Comparison of ENCODE assay signal across 8 cellular contexts in the genomic region with DNA sequence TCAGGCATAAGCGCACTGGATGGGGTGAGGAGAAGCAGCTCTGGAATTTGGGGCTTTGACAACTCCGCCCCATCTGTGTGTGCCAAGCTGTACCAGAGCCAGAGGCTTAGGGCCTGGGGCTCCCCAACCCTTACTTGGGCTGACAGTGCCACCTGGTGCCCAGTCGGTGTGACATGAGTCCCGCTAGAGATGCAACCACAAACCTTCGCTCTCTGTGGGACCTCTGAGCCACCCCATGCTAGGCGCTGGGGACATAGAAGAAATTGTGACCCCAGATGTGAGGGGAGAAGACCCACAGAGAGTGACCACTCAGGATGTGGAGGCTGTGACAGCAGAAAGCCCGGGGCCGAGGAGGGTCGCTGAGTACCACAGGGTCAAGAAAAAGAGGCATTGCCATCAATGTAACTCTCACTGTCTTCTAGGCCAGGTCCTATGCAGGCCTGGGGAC. TPM values are rescaled to one million over a fixed set of nuclear protein-coding genes. Genes with fewer than 3 reads are reported as not detected.
DNase-seq lines count a peak whose midpoint lies in the region; ATAC-seq lines count a peak whose summit lies in the region.

No MANE protein-coding gene starts in this region.

- H2BK15ac ChIP-seq in mesenchymal stem cell (ENCODE audit: low read depth, poor library complexity, severe bottlenecking): no peak overlapping the region

- H3K79me1 ChIP-seq in mesenchymal stem cell (replicated peaks; ENCODE audit: low read length, poor library complexity, severe bottlenecking): no peaks in the 10 kb centered on the region

- no peak overlapping the region for H3K4me2 ChIP-seq in mesenchymal stem cell (ENCODE audit: low read length, poor library complexity, severe bottlenecking)

- peaks cover 2% of the 10 kb centered on the region for H3K4me1 ChIP-seq in mesenchymal stem cell (ENCODE audit: control insufficient read depth, insufficient read depth, low read depth, low read length)

- peak overlapping the region; percentile 51 for H3K9ac ChIP-seq in mesenchymal stem cell (ENCODE audit: low read length)

- no peak overlapping the region for H3K14ac ChIP-seq in mesenchymal stem cell (ENCODE audit: low read length in 2 of 2)

- H3K36me3 ChIP-seq in mesenchymal stem cell (ENCODE audit: control insufficient read depth in 1 of 2, insufficient read depth in 2 of 2, low read depth in 1 of 2, low read length in 2 of 2): no peaks in the 10 kb centered on the region

- H3K23ac ChIP-seq in mesenchymal stem cell (ENCODE audit: low read length in 2 of 2): no peak overlapping the region

- no peak overlapping the region for H2AK5ac ChIP-seq in mesenchymal stem cell (ENCODE audit: low read length, severe bottlenecking)

- no peak overlapping the region for H2AFZ ChIP-seq in mesenchymal stem cell (ENCODE audit: low read depth, low read length)

- ATAC-seq in HG03066 (IDR thresholded peaks at IDR 0.05; ENCODE audit: low read depth, unreplicated experiment): peak; percentile 68

- H2BK5ac ChIP-seq in mesenchymal stem cell (ENCODE audit: low read depth, low read length, poor library complexity, severe bottlenecking): no peak overlapping the region

- no peak overlapping the region for H2BK120ac ChIP-seq in mesenchymal stem cell (ENCODE audit: low read depth, low read length)

- H4K91ac ChIP-seq in mesenchymal stem cell (ENCODE audit: low read length): no peak overlapping the region

- no peak overlapping the region for H4K8ac ChIP-seq in mesenchymal stem cell (ENCODE audit: low read length)

- WGBS in mesenchymal stem cell: 50% methylated on average over 9 of the region's 9 CpGs

- no peaks in the 10 kb centered on the region for H3K9me3 ChIP-seq in mesenchymal stem cell (ENCODE audit: control insufficient read depth, low read length)

- DNase-seq in NCI-H1436 (lab: John Stamatoyannopoulos, UW): peak; percentile 56
- DNase-seq in NCI-H1436 treated with DMSO at 0.1 percent for 48 hours (lab: John Stamatoyannopoulos, UW): no peak
- peak; percentile 42 for DNase-seq in NCI-H510A (lab: John Stamatoyannopoulos, UW)
- peak; percentile 79 to 82 for DNase-seq in activated CD4-positive, alpha-beta T cell treated with anti-CD3 and anti-CD28 coated beads, Interleukin-2, amount 50 U/mL, for 48 hours
- peak; percentile 79 for DNase-seq in ecto neural progenitor cell (ENCODE audit: low spot score)
- peak; percentile 70 for DNase-seq in mesenchymal stem cell
- peak; percentile 49 for DNase-seq in stimulated activated CD8-positive, alpha-beta memory T cell treated with anti-CD3 and anti-CD28 coated beads, Interleukin-12 subunit alpha, Interleukin-12 subunit beta, amount 100 ng/mL, for 4 hours (ENCODE audit: low read depth)

- H3K18ac ChIP-seq in mesenchymal stem cell (ENCODE audit: low read depth in 1 of 2, low read length in 2 of 2): no peak overlapping the region

- H3K27ac ChIP-seq in mesenchymal stem cell (ENCODE audit: low read length, poor library complexity, severe bottlenecking): no peak overlapping the region

- no peak overlapping the region for H3K4ac ChIP-seq in mesenchymal stem cell (ENCODE audit: low read depth in 1 of 2, low read length in 2 of 2)

- H3K4me3 ChIP-seq in mesenchymal stem cell (ENCODE audit: insufficient read depth in 1 of 2, low read depth in 1 of 2, low read length in 2 of 2): no peak overlapping the region

- no peak overlapping the region for H2BK12ac ChIP-seq in mesenchymal stem cell (ENCODE audit: low read length in 2 of 2)

- peaks cover 3 to 5% of the 10 kb centered on the region in 2 experiments for H3K27me3 ChIP-seq in mesenchymal stem cell (ENCODE audit: control insufficient read depth in 1 of 2, insufficient read depth in 1 of 2, low read length in 2 of 2)

RNA-seq across cellular contexts. Expression of gene FCHSD2, which starts 36.0 kb away (rescaled TPM):
- 12.8 TPM for polyA plus RNA-seq in mesenchymal stem cell (2013, experiment 1 of 2)
- polyA plus RNA-seq in mesenchymal stem cell (2013, experiment 2 of 2): 11.6 TPM

RNA-seq across cellular contexts. Expression of gene P2RY2, which starts 40.0 kb away (rescaled TPM):
- polyA plus RNA-seq in mesenchymal stem cell (2013, experiment 1 of 2): 0.01 TPM
- polyA plus RNA-seq in mesenchymal stem cell (2013, experiment 2 of 2): 0.03 TPM
